In the genomic region with DNA sequence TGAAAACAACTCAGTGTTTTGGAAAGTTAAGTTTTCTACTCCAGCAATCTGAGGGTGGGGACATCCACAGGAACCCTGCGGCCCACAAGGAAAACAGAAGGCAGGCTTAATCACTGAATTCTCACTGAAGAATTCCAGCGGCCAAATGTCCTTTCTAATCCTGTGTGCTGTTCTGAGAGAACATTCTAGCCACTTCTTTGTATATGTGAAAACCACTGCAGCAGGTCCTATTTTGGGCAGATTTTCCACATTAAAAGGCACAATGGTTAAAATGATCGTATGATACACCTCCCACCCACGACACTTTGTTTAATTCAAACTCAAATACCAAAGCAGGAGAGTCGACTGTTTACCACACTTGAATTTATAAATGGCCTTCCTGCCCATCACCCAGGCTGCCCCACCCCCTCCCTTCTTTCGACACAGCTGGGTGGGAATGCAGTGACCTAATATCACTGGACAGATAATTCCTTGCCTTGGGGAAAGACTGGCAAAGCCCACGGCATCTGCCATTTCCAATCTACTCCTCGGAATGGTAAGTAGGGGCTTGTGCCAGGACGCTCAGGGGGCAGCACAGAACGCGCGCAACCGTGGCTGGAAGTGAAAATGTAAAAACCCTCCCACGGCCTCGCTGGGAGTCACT, we compare ENCODE assay signal across 13 cellular contexts.
DNase-seq lines count a peak whose midpoint lies in the region; ATAC-seq and TF ChIP-seq lines count a peak whose summit lies in the region.
"Had no signal": no experiment of that assay in that cellular context is flagged by ENCODE, and none has a peak within 500 bp of the region (broad histone marks: within the 10 kb centered on the region; RNA-seq: fewer than 3 reads in every experiment).

No MANE protein-coding gene starts in this region.

- peaks cover 25% of the 10 kb centered on the region for H3K36me3 Mint-ChIP-seq in MCF 10A (ENCODE audit: insufficient read depth, unreplicated experiment)
- peaks cover 4% of the 10 kb centered on the region for H3K36me3 Mint-ChIP-seq in neural crest cell (ENCODE audit: low read depth)

- H3K27me3 ChIP-seq in mammary epithelial cell (ENCODE audit: insufficient read depth, low read length) = no peaks in the 10 kb centered on the region
- no peaks in the 10 kb centered on the region for H3K27me3 ChIP-seq in aorta (ENCODE audit: control insufficient read depth in 1 of 2, insufficient read depth in 2 of 2, low read length in 1 of 2)

- H3K4me2 ChIP-seq in mammary epithelial cell (ENCODE audit: insufficient read depth, low read depth, low read length) = no peak overlapping the region

- POLR2A ChIA-PET in MCF 10A (lab: Yijun Ruan, JAX) = no interaction called here

- intact Hi-C loops in MCF 10A (cut with micrococcal nuclease) (no loop called here), mammary epithelial cell (cut with micrococcal nuclease) (no loop called here), aorta (cut with DNase I) (loop anchor here in 1 of 2 donors (5.0 kb wide), 1 partner anchor 54 kb away; no protein-coding TSS in a partner anchor)

- in situ Hi-C loops in mammary epithelial cell (cut with MboI; ENCODE audit: low sequenced_read_pairs in 2 of 2) = no loop called here

- no peaks in the 10 kb centered on the region for H3K9me3 ChIP-seq in mammary epithelial cell (replicated peaks; ENCODE audit: insufficient read depth, low read length)
- H3K9me3 ChIP-seq in aorta (ENCODE audit: control insufficient read depth, low read length) = no peaks in the 10 kb centered on the region

- H3K27me3 Mint-ChIP-seq in MCF 10A (ENCODE audit: insufficient read depth, unreplicated experiment) = no peaks in the 10 kb centered on the region
- H3K27me3 Mint-ChIP-seq in neural crest cell (ENCODE audit: low read depth) = no peaks in the 10 kb centered on the region
- H3K27me3 Mint-ChIP-seq in stimulated activated naive CD8-positive, alpha-beta T cell treated with anti-CD3 and anti-CD28 coated beads, Interleukin-15, amount 100 ng/mL, for 72 hours = peaks cover 25% of the 10 kb centered on the region

- peaks cover 97% of the 10 kb centered on the region for H3K79me2 ChIP-seq in mammary epithelial cell (ENCODE audit: insufficient read depth, low read length)

- TF ChIP-seq CTCF in MCF 10A (IDR thresholded peaks at IDR 0.05; ENCODE audit: unreplicated experiment) (no peak), mammary epithelial cell (conservative IDR thresholded peaks at IDR 0.05 in 1 of 2, IDR thresholded peaks at IDR 0.05 in 1 of 2; ENCODE audit: extremely low read depth in 1 of 2, insufficient read depth in 1 of 2, low read depth in 1 of 2, low read length in 2 of 2) (no peak), neural crest cell (conservative IDR thresholded peaks at IDR 0.05) (no peak)

- H3K4me3 Mint-ChIP-seq in MCF 10A (ENCODE audit: unreplicated experiment) = no peak overlapping the region
- no peak overlapping the region for H3K4me3 Mint-ChIP-seq in neural crest cell
- H3K4me3 Mint-ChIP-seq in stimulated activated naive CD8-positive, alpha-beta T cell treated with anti-CD3 and anti-CD28 coated beads, Interleukin-15, amount 100 ng/mL, for 72 hours = no peak overlapping the region
- H3K4me3 Mint-ChIP-seq: activated T-cell treated with anti-CD3 and anti-CD28 coated beads, Interleukin-2, amount 50 U/mL, for 72 hours; T-helper 1 cell treated with Interleukin-12 subunit alpha and Interleukin-12 subunit beta and Interleukin-4 antibody, amounts not matched to agents 30 μg/mL and 1 μg/mL, for 36 hours had no signal

- CTCF ChIA-PET in MCF 10A (lab: Yijun Ruan, JAX) (no interaction called here), mammary epithelial cell (lab: Charles Lee; ENCODE audit: low non-redundant PET) (no interaction called here)

- no peaks in the 10 kb centered on the region for H3K36me3 ChIP-seq in mammary epithelial cell (ENCODE audit: insufficient read depth, low read length)
- H3K36me3 ChIP-seq in aorta (ENCODE audit: control insufficient read depth in 1 of 2, insufficient read depth in 2 of 2, low read length in 1 of 2) = no peaks in the 10 kb centered on the region

- DNase-seq in MCF 10A (ENCODE audit: unreplicated experiment) (peak; percentile 32), mammary epithelial cell (no peak), glomerular visceral epithelial cell (ENCODE audit: extremely low spot score) (peak; percentile 13), neural crest cell (ENCODE audit: low read depth, low spot score) (no peak), aorta (peak; percentile 60 to 85)
- no peak for DNase-seq in stimulated activated naive CD8-positive, alpha-beta T cell treated with anti-CD3 and anti-CD28 coated beads, Interleukin-15, amount 100 ng/mL, for 72 hours
- DNase-seq in stimulated activated naive CD8-positive, alpha-beta T cell treated with anti-CD3 and anti-CD28 coated beads, Interleukin-15, Interleukin-2, amounts not matched to agents 100 U/mL and 50 U/mL, for 24 hours = no peak
- DNase-seq: ACHN; activated T-cell treated with anti-CD3 and anti-CD28 coated beads, Interleukin-2, amount 50 U/mL, for 72 hours; erythroblast; NCI-H2029 had no signal

- no peaks in the 10 kb centered on the region for H3K9me3 Mint-ChIP-seq in MCF 10A (ENCODE audit: unreplicated experiment)
- no peaks in the 10 kb centered on the region for H3K9me3 Mint-ChIP-seq in neural crest cell
- no peaks in the 10 kb centered on the region for H3K9me3 Mint-ChIP-seq in stimulated activated naive CD8-positive, alpha-beta T cell treated with anti-CD3 and anti-CD28 coated beads, Interleukin-15, amount 100 ng/mL, for 72 hours
- H3K9me3 Mint-ChIP-seq: activated T-cell treated with anti-CD3 and anti-CD28 coated beads, Interleukin-2, amount 50 U/mL, for 72 hours; T-helper 1 cell treated with Interleukin-12 subunit alpha and Interleukin-12 subunit beta and Interleukin-4 antibody, amounts not matched to agents 30 μg/mL and 1 μg/mL, for 36 hours had no signal

- no peak overlapping the region for H3K9ac ChIP-seq in mammary epithelial cell (ENCODE audit: insufficient read depth, low read length)

- H4K20me1 ChIP-seq in mammary epithelial cell (ENCODE audit: insufficient read depth, low read length) = peaks cover 6% of the 10 kb centered on the region

- H3K4me1 Mint-ChIP-seq in MCF 10A (ENCODE audit: insufficient read depth, unreplicated experiment) (peaks cover 37% of the 10 kb centered on the region), neural crest cell (peaks cover 67% of the 10 kb centered on the region)
- no peaks in the 10 kb centered on the region for H3K4me1 Mint-ChIP-seq in stimulated activated naive CD8-positive, alpha-beta T cell treated with anti-CD3 and anti-CD28 coated beads, Interleukin-15, amount 100 ng/mL, for 72 hours

- H3K27ac ChIP-seq in mammary epithelial cell (ENCODE audit: insufficient read depth, low read depth, low read length) (no peak overlapping the region), aorta (ENCODE audit: low read depth in 1 of 2, low read length in 2 of 2) (peak overlapping the region; percentile 33 to 58)

- H3K4me3 ChIP-seq in mammary epithelial cell (replicated peaks in 1 of 3; ENCODE audit: insufficient read depth in 1 of 3, low read depth in 2 of 3, low read length in 3 of 3) (no peak overlapping the region), aorta (ENCODE audit: low read length in 2 of 2) (no peak overlapping the region)

- dilution Hi-C loops in mammary epithelial cell (cut with HindIII; ENCODE audit: low sequenced_read_pairs) = loop anchor here (5.0 kb wide), 1 partner anchor 54 kb away; no protein-coding TSS in a partner anchor

- H3K4me1 ChIP-seq in mammary epithelial cell (ENCODE audit: insufficient read depth, low read length) (peaks cover 24% of the 10 kb centered on the region), aorta (ENCODE audit: control insufficient read depth in 1 of 2, insufficient read depth in 2 of 2, low read length in 2 of 2) (peaks cover 0 to 4% of the 10 kb centered on the region in 2 donors)

- H3K27ac Mint-ChIP-seq in MCF 10A (ENCODE audit: low read depth, unreplicated experiment) = no peak overlapping the region
- peak overlapping the region; percentile 93 for H3K27ac Mint-ChIP-seq in neural crest cell (ENCODE audit: unreplicated experiment)
- H3K27ac Mint-ChIP-seq in stimulated activated naive CD8-positive, alpha-beta T cell treated with anti-CD3 and anti-CD28 coated beads, Interleukin-15, amount 100 ng/mL, for 72 hours = no peak overlapping the region
- H3K27ac Mint-ChIP-seq: activated T-cell treated with anti-CD3 and anti-CD28 coated beads, Interleukin-2, amount 50 U/mL, for 72 hours; T-helper 1 cell treated with Interleukin-12 subunit alpha and Interleukin-12 subunit beta and Interleukin-4 antibody, amounts not matched to agents 30 μg/mL and 1 μg/mL, for 36 hours had no signal

- no peak overlapping the region for H2AFZ ChIP-seq in mammary epithelial cell (ENCODE audit: low read depth, low read length)

- WGBS in mammary epithelial cell (ENCODE audit: low coverage, missing lambda C conversion rate) = 78% methylated on average over 11 of the region's 15 CpGs
- WGBS in aorta, 2 donors = 13 to 17% methylated on average over 15 of the region's 15 CpGs

- peak; percentile 60 for ATAC-seq in aorta (ENCODE audit: low FRiP score)
- no peak for ATAC-seq in stimulated activated naive CD8-positive, alpha-beta T cell treated with anti-CD3 and anti-CD28 coated beads, Interleukin-15, amount 100 ng/mL, for 72 hours
- ATAC-seq in stimulated activated naive CD8-positive, alpha-beta T cell treated with anti-CD3 and anti-CD28 coated beads, Interleukin-15, Interleukin-2, amounts not matched to agents 100 U/mL and 50 U/mL, for 24 hours = no peak
- ATAC-seq in GM21390 (IDR thresholded peaks at IDR 0.05; ENCODE audit: unreplicated experiment) = no peak
- ATAC-seq: activated T-cell treated with anti-CD3 and anti-CD28 coated beads, Interleukin-2, amount 50 U/mL, for 72 hours had no signal

- no TSS peak for BruUV-seq in MCF 10A (replicated peaks; lab: Mats Ljungman, UMichigan)
- no TSS peak for BruUV-seq in mammary epithelial cell (replicated peaks; lab: Mats Ljungman, UMichigan)

Comparison
In these comparisons a context has a peak if more than half of its experiments do, and no peak if none do; other contexts are left out.
1. DNase-seq: peak in MCF 10A (single experiment), glomerular visceral epithelial cell (single experiment) and aorta (2 of 2); none in mammary epithelial cell (single experiment), neural crest cell (single experiment), stimulated activated naive CD8-positive, alpha-beta T cell treated with anti-CD3 and anti-CD28 coated beads, Interleukin-15, amount 100 ng/mL, for 72 hours (0 of 2) and stimulated activated naive CD8-positive, alpha-beta T cell treated with anti-CD3 and anti-CD28 coated beads, Interleukin-15, Interleukin-2, amounts not matched to agents 100 U/mL and 50 U/mL, for 24 hours (single experiment).